In the genomic region with DNA sequence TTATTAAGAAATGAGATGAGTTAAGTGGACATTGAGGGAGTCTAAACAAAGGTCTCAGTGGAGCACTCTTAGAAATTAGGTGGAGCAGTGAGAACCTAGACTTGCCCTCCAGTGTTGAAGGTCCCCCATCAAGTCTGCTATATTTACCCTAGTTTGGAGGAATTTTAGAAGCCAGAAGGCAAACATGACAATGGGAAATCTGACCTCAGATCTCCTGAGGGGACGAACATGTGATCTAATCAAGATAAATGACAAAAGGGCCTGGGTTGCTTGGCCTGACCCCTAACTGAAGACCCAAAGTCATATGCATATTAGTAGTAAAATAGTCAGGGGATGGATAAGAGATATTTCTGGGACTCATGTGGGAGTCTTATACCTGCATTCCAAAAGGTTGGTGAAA, we compare ENCODE assay signal across 20 cellular contexts. TPM values are rescaled to one million over a fixed set of nuclear protein-coding genes. Genes with fewer than 3 reads are reported as not detected.
DNase-seq lines count a peak whose midpoint lies in the region; ATAC-seq and TF ChIP-seq lines count a peak whose summit lies in the region.
"Had no signal": no experiment of that assay in that cellular context is flagged by ENCODE, and none has a peak within 500 bp of the region (broad histone marks: within the 10 kb centered on the region; RNA-seq: fewer than 3 reads in every experiment).

No MANE protein-coding gene starts in this region.

- intact Hi-C loops in CD4-positive, alpha-beta T cell (cut with DNase I, micrococcal nuclease), result loop anchor here in 1 of 2 experiments (10.0 kb wide), 1 partner anchor 324 kb away; no protein-coding TSS in a partner anchor

- CTCF ChIA-PET in CD4-positive, alpha-beta T cell (lab: Charles Lee), result no interaction called here

- no peak for ATAC-seq in activated naive CD8-positive, alpha-beta T cell treated with anti-CD3 and anti-CD28 coated beads, Interleukin-2, amount 10 ng/mL, durations not matched to agents 7 days and 5 days (ENCODE audit: low read depth)
- ATAC-seq in activated naive CD8-positive, alpha-beta T cell treated with anti-CD3 and anti-CD28 coated beads, Interleukin-2, amount 50 U/mL, for 24 hours, result no peak
- ATAC-seq in T-helper 17 cell, result no peak
- no peak for ATAC-seq in CD4-positive, alpha-beta T cell (ENCODE audit: poor library complexity)

- H3K27ac Mint-ChIP-seq in activated naive CD8-positive, alpha-beta T cell treated with anti-CD3 and anti-CD28 coated beads, Interleukin-2, amount 10 ng/mL, durations not matched to agents 7 days and 5 days, result no peak overlapping the region
- H3K27ac Mint-ChIP-seq in activated naive CD8-positive, alpha-beta T cell treated with anti-CD3 and anti-CD28 coated beads, Interleukin-2, amount 50 U/mL, for 24 hours, result no peak overlapping the region
- H3K27ac Mint-ChIP-seq in T-helper 17 cell (peak overlapping the region; percentile 39), immature natural killer cell (no peak overlapping the region)
- no peak overlapping the region for H3K27ac Mint-ChIP-seq in CD4-positive, alpha-beta T cell

- H3K4me3 ChIP-seq in iPS-20b (ENCODE audit: low read length), result peak overlapping the region; percentile 23; the same call in 1 of the 2 replicates
- H3K4me3 ChIP-seq: HAP-1, PC-9, SK-N-MC had no signal

- no peak overlapping the region for H3K27ac ChIP-seq in iPS-20b (ENCODE audit: low read length)
- no peak overlapping the region for H3K27ac ChIP-seq in CD4-positive, alpha-beta T cell (ENCODE audit: low read depth, low read length)
- H3K27ac ChIP-seq: PC-9, RWPE1, SK-N-MC had no signal

- POLR2A ChIA-PET in activated naive CD8-positive, alpha-beta T cell treated with anti-CD3 and anti-CD28 coated beads, Interleukin-2, amount 10 ng/mL, durations not matched to agents 7 days and 5 days (lab: Charles Lee), result interaction anchor here (1.0 to 2.3 kb wide), 3 partner anchors 13 to 100 kb away, joined by 3 to 9 read pairs (median 3); no protein-coding TSS in a partner anchor
- POLR2A ChIA-PET in CD4-positive, alpha-beta T cell (lab: Charles Lee), result no interaction called here

- no peaks in the 10 kb centered on the region for H3K27me3 ChIP-seq in iPS-20b (ENCODE audit: insufficient read depth, low read length)
- H3K27me3 ChIP-seq in CD4-positive, alpha-beta T cell (ENCODE audit: control insufficient read depth, insufficient read depth, low read length), result peaks cover 4% of the 10 kb centered on the region

- H3K9me3 ChIP-seq in T-helper 17 cell (ENCODE audit: control insufficient read depth, low read length, poor library complexity, severe bottlenecking) (no peaks in the 10 kb centered on the region), iPS-20b (ENCODE audit: insufficient read depth, low read depth, low read length) (no peaks in the 10 kb centered on the region)
- no peaks in the 10 kb centered on the region for H3K9me3 ChIP-seq in CD4-positive, alpha-beta T cell (ENCODE audit: control insufficient read depth, low read length)
- H3K9me3 ChIP-seq: BE2C, HAP-1 had no signal

- no peak for DNase-seq in activated naive CD8-positive, alpha-beta T cell treated with anti-CD3 and anti-CD28 coated beads, Interleukin-2, amount 10 ng/mL, durations not matched to agents 7 days and 5 days
- DNase-seq in activated naive CD8-positive, alpha-beta T cell treated with anti-CD3 and anti-CD28 coated beads, Interleukin-2, amount 50 U/mL, for 24 hours, result no peak
- DNase-seq in T-helper 17 cell, result no peak
- DNase-seq in CD4-positive, alpha-beta T cell, result no peak
- no peak for DNase-seq in immature natural killer cell
- DNase-seq in cerebellum (ENCODE audit: low spot score), result no peak
- DNase-seq: NCI-H1436 treated with DMSO at 0.1 percent for 48 hours, NCI-H2029 treated with DMSO at 0.1 percent for 48 hours, NCI-H510A treated with DMSO at 0.1 percent for 48 hours, NCI-H748 treated with DMSO at 0.1 percent for 48 hours had no signal

- H3K9me3 Mint-ChIP-seq in activated naive CD8-positive, alpha-beta T cell treated with anti-CD3 and anti-CD28 coated beads, Interleukin-2, amount 10 ng/mL, durations not matched to agents 7 days and 5 days, result no peaks in the 10 kb centered on the region
- no peaks in the 10 kb centered on the region for H3K9me3 Mint-ChIP-seq in activated naive CD8-positive, alpha-beta T cell treated with anti-CD3 and anti-CD28 coated beads, Interleukin-2, amount 50 U/mL, for 24 hours
- H3K9me3 Mint-ChIP-seq in CD4-positive, alpha-beta T cell, result no peaks in the 10 kb centered on the region
- H3K9me3 Mint-ChIP-seq in immature natural killer cell, result no peaks in the 10 kb centered on the region
- H3K9me3 Mint-ChIP-seq: CD4-positive, alpha-beta memory T cell had no signal

- no peaks in the 10 kb centered on the region for H3K36me3 Mint-ChIP-seq in activated naive CD8-positive, alpha-beta T cell treated with anti-CD3 and anti-CD28 coated beads, Interleukin-2, amount 10 ng/mL, durations not matched to agents 7 days and 5 days
- no peaks in the 10 kb centered on the region for H3K36me3 Mint-ChIP-seq in activated naive CD8-positive, alpha-beta T cell treated with anti-CD3 and anti-CD28 coated beads, Interleukin-2, amount 50 U/mL, for 24 hours (ENCODE audit: low read depth)
- H3K36me3 Mint-ChIP-seq in T-helper 17 cell (ENCODE audit: low read depth), result peaks cover 3% of the 10 kb centered on the region
- H3K36me3 Mint-ChIP-seq in CD4-positive, alpha-beta T cell (ENCODE audit: low read depth), result no peaks in the 10 kb centered on the region
- H3K36me3 Mint-ChIP-seq in immature natural killer cell, result no peaks in the 10 kb centered on the region
- H3K36me3 Mint-ChIP-seq: CD4-positive, alpha-beta memory T cell had no signal

- H3K4me1 Mint-ChIP-seq in activated naive CD8-positive, alpha-beta T cell treated with anti-CD3 and anti-CD28 coated beads, Interleukin-2, amount 10 ng/mL, durations not matched to agents 7 days and 5 days, result peaks cover 41% of the 10 kb centered on the region
- peaks cover 2% of the 10 kb centered on the region for H3K4me1 Mint-ChIP-seq in activated naive CD8-positive, alpha-beta T cell treated with anti-CD3 and anti-CD28 coated beads, Interleukin-2, amount 50 U/mL, for 24 hours
- H3K4me1 Mint-ChIP-seq in T-helper 17 cell (peaks cover 6% of the 10 kb centered on the region), immature natural killer cell (peaks cover under 1 to 16% of the 10 kb centered on the region in 2 donors)
- no peaks in the 10 kb centered on the region for H3K4me1 Mint-ChIP-seq in CD4-positive, alpha-beta T cell (ENCODE audit: low read depth)

- H3K4me3 Mint-ChIP-seq in activated naive CD8-positive, alpha-beta T cell treated with anti-CD3 and anti-CD28 coated beads, Interleukin-2, amount 10 ng/mL, durations not matched to agents 7 days and 5 days, result peak overlapping the region; percentile 43
- no peak overlapping the region for H3K4me3 Mint-ChIP-seq in activated naive CD8-positive, alpha-beta T cell treated with anti-CD3 and anti-CD28 coated beads, Interleukin-2, amount 50 U/mL, for 24 hours
- H3K4me3 Mint-ChIP-seq in T-helper 17 cell, result no peak overlapping the region
- H3K4me3 Mint-ChIP-seq in CD4-positive, alpha-beta T cell, result no peak overlapping the region
- H3K4me3 Mint-ChIP-seq in immature natural killer cell, result no peak overlapping the region
- H3K4me3 Mint-ChIP-seq: CD4-positive, alpha-beta memory T cell had no signal

- peaks cover 17% of the 10 kb centered on the region for H3K27me3 Mint-ChIP-seq in activated naive CD8-positive, alpha-beta T cell treated with anti-CD3 and anti-CD28 coated beads, Interleukin-2, amount 10 ng/mL, durations not matched to agents 7 days and 5 days
- H3K27me3 Mint-ChIP-seq in activated naive CD8-positive, alpha-beta T cell treated with anti-CD3 and anti-CD28 coated beads, Interleukin-2, amount 50 U/mL, for 24 hours, result peaks cover 18% of the 10 kb centered on the region
- H3K27me3 Mint-ChIP-seq in T-helper 17 cell, result peaks cover 43% of the 10 kb centered on the region
- peaks cover 24% of the 10 kb centered on the region for H3K27me3 Mint-ChIP-seq in CD4-positive, alpha-beta T cell
- peaks cover 0 to 3% (median 3%) of the 10 kb centered on the region in 3 donors for H3K27me3 Mint-ChIP-seq in immature natural killer cell (ENCODE audit: low read depth in 3 of 3)

- H3K9ac ChIP-seq in iPS-20b (ENCODE audit: low read depth, low read length), result no peak overlapping the region

- H3K4me1 ChIP-seq in iPS-20b (ENCODE audit: insufficient read depth, low read length), result no peaks in the 10 kb centered on the region; the same call in 1 of the 2 replicates
- H3K4me1 ChIP-seq: BE2C, Caco-2, HAP-1 had no signal

- H3K36me3 ChIP-seq in iPS-20b (ENCODE audit: insufficient read depth, low read depth, low read length), result no peaks in the 10 kb centered on the region
- H3K36me3 ChIP-seq: BE2C, HAP-1 had no signal

- no peak for TF ChIP-seq CTCF in CD4-positive, alpha-beta T cell (IDR thresholded peaks at IDR 0.05)

RNA-seq across cellular contexts. Expression of a gene that starts 7.9 kb away (rescaled TPM):
- total RNA-seq in activated naive CD8-positive, alpha-beta T cell treated with anti-CD3 and anti-CD28 coated beads, Interleukin-2, amount 10 ng/mL, durations not matched to agents 7 days and 5 days, result not detected
- not detected for total RNA-seq in T-helper 17 cell
- not detected for total RNA-seq in CD4-positive, alpha-beta T cell
- polyA plus RNA-seq in immature natural killer cell, result not detected
- not detected for total RNA-seq in cerebellum
- total RNA-seq: A673; Caco-2; CD4-positive, alpha-beta memory T cell; HT1080; PC-9 had no signal
- polyA plus RNA-seq: CD4-positive, alpha-beta memory T cell had no signal

RNA-seq across cellular contexts. Expression of a gene that starts 33.9 kb away (rescaled TPM):
- total RNA-seq in activated naive CD8-positive, alpha-beta T cell treated with anti-CD3 and anti-CD28 coated beads, Interleukin-2, amount 10 ng/mL, durations not matched to agents 7 days and 5 days, result 10 to 100 TPM in 1 of 2 experiments, 1 to 10 TPM in 1; 7.7 to 10.6 TPM
- total RNA-seq in T-helper 17 cell (1 to 10 TPM; 2.4 to 3.0 TPM), cerebellum (0.36 TPM)
- 1 to 10 TPM in 1 of 2 experiments, under 1 TPM in 1; 0.60 to 1.7 TPM for total RNA-seq in CD4-positive, alpha-beta T cell
- 10 to 100 TPM in 2 of 3 donors, 1 to 10 TPM in 1; 3.5 to 17.4 (median 10.3) TPM for polyA plus RNA-seq in immature natural killer cell
- total RNA-seq: A673, Caco-2, PC-9 had no signal
- polyA plus RNA-seq: CD4-positive, alpha-beta memory T cell had no signal

RNA-seq across cellular contexts. Expression of a gene that starts 52.7 kb away (rescaled TPM):
- total RNA-seq in activated naive CD8-positive, alpha-beta T cell treated with anti-CD3 and anti-CD28 coated beads, Interleukin-2, amount 10 ng/mL, durations not matched to agents 7 days and 5 days, result under 1 TPM in 1 of 2 experiments, not detected in 1; 0.11 TPM
- total RNA-seq in T-helper 17 cell (not detected), cerebellum (7.1 TPM)
- not detected for total RNA-seq in CD4-positive, alpha-beta T cell
- polyA plus RNA-seq in immature natural killer cell, result not detected
- total RNA-seq: Caco-2; CD4-positive, alpha-beta memory T cell; HT1080; PC-9 had no signal
- polyA plus RNA-seq: CD4-positive, alpha-beta memory T cell had no signal
